1 cellular context compared by ENCODE assay signal in the genomic region with DNA sequence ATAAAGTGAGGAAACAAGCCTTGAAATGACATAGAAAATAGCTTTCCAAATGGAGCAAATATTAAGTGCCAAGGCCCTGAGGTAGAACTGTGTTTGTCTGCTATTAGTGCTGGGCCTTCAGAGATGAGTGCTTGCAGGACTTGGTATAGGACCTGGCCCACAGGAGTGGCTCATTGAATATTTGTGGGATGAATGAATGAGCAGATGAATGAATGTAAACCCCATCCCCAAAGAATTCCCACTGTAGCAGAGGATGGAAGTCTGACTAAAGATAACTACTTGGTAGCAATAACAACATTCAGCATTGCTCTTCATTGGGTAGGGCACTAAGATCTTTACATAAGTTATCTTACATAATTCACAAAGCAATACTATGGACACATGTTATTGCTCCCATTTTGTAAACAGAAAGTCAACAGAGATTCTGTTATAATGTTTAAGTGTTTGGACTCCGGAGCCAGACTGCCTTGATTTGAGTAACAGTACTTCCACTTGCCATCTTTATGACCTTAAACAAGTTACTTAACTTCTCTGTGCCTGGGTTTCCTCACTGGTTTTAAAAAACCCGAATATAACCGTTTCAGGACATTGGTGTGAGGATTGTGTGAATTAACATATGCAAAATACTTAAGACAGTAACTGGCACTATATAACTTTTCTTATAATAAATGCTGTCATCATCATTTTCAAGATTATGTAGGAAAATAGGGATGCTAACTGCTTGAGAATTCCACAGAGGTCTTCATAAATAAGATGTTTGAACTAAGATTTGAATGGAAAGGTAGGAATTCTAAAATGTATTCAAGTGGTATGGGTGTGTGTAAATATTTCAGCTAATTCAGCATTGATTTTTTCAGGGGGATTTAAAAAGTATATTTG.
TF ChIP-seq lines count a peak whose summit lies in the region.

No MANE protein-coding gene starts in this region.

TF ChIP-seq in H1, 55 proteins besides CTCF, POLR2A, EP300 and RAD21 (continued from another document):
- TF ChIP-seq RNF2 (IDR thresholded peaks at IDR 0.05; ENCODE audit: borderline replicate concordance, low read depth, low read length, missing control alignments, poor library complexity, severe bottlenecking) = no peak
- TF ChIP-seq, protein P1, sequence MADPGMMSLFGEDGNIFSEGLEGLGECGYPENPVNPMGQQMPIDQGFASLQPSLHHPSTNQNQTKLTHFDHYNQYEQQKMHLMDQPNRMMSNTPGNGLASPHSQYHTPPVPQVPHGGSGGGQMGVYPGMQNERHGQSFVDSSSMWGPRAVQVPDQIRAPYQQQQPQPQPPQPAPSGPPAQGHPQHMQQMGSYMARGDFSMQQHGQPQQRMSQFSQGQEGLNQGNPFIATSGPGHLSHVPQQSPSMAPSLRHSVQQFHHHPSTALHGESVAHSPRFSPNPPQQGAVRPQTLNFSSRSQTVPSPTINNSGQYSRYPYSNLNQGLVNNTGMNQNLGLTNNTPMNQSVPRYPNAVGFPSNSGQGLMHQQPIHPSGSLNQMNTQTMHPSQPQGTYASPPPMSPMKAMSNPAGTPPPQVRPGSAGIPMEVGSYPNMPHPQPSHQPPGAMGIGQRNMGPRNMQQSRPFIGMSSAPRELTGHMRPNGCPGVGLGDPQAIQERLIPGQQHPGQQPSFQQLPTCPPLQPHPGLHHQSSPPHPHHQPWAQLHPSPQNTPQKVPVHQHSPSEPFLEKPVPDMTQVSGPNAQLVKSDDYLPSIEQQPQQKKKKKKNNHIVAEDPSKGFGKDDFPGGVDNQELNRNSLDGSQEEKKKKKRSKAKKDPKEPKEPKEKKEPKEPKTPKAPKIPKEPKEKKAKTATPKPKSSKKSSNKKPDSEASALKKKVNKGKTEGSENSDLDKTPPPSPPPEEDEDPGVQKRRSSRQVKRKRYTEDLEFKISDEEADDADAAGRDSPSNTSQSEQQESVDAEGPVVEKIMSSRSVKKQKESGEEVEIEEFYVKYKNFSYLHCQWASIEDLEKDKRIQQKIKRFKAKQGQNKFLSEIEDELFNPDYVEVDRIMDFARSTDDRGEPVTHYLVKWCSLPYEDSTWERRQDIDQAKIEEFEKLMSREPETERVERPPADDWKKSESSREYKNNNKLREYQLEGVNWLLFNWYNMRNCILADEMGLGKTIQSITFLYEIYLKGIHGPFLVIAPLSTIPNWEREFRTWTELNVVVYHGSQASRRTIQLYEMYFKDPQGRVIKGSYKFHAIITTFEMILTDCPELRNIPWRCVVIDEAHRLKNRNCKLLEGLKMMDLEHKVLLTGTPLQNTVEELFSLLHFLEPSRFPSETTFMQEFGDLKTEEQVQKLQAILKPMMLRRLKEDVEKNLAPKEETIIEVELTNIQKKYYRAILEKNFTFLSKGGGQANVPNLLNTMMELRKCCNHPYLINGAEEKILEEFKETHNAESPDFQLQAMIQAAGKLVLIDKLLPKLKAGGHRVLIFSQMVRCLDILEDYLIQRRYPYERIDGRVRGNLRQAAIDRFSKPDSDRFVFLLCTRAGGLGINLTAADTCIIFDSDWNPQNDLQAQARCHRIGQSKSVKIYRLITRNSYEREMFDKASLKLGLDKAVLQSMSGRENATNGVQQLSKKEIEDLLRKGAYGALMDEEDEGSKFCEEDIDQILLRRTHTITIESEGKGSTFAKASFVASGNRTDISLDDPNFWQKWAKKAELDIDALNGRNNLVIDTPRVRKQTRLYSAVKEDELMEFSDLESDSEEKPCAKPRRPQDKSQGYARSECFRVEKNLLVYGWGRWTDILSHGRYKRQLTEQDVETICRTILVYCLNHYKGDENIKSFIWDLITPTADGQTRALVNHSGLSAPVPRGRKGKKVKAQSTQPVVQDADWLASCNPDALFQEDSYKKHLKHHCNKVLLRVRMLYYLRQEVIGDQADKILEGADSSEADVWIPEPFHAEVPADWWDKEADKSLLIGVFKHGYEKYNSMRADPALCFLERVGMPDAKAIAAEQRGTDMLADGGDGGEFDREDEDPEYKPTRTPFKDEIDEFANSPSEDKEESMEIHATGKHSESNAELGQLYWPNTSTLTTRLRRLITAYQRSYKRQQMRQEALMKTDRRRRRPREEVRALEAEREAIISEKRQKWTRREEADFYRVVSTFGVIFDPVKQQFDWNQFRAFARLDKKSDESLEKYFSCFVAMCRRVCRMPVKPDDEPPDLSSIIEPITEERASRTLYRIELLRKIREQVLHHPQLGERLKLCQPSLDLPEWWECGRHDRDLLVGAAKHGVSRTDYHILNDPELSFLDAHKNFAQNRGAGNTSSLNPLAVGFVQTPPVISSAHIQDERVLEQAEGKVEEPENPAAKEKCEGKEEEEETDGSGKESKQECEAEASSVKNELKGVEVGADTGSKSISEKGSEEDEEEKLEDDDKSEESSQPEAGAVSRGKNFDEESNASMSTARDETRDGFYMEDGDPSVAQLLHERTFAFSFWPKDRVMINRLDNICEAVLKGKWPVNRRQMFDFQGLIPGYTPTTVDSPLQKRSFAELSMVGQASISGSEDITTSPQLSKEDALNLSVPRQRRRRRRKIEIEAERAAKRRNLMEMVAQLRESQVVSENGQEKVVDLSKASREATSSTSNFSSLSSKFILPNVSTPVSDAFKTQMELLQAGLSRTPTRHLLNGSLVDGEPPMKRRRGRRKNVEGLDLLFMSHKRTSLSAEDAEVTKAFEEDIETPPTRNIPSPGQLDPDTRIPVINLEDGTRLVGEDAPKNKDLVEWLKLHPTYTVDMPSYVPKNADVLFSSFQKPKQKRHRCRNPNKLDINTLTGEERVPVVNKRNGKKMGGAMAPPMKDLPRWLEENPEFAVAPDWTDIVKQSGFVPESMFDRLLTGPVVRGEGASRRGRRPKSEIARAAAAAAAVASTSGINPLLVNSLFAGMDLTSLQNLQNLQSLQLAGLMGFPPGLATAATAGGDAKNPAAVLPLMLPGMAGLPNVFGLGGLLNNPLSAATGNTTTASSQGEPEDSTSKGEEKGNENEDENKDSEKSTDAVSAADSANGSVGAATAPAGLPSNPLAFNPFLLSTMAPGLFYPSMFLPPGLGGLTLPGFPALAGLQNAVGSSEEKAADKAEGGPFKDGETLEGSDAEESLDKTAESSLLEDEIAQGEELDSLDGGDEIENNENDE (IDR thresholded peaks at IDR 0.05; ENCODE audit: insufficient replicate concordance, low read length) = no peak
- TF ChIP-seq TAF7 (optimal IDR thresholded peaks at IDR 0.05; ENCODE audit: borderline replicate concordance, low read depth, low read length) = no peak
- no peak for TF ChIP-seq SP4 (IDR thresholded peaks at IDR 0.05; ENCODE audit: low read length)
- TF ChIP-seq KDM4A (IDR thresholded peaks at IDR 0.05; ENCODE audit: low read depth, low read length, severe bottlenecking) = no peak
